In the genomic region with DNA sequence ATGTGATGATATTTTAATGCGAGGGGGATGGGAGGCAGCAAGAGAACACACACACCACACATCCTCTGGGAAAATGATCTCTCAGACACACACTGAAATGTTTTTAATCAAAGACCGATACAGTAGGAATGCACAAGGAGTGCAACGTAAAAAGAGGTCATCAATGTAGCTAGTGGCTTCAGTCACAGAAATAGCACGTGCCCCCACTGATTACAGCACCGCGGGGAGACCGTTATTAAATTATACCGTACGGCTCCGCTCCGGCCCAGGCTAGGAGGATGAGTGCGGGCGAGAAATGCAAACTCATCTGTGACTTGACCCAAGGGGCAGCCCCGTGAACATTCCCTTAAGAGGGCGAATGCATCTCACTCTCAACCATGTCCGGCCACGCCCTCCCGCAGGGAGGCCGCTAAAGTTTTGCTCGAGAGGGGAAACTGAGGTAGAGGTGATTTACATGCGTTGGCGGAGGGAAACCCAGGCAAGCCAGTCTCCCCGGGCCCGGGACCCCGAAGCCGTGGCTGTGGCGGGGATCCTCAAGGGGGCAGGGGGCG, we compare ENCODE assay signal across 8 cellular contexts. TPM values are rescaled to one million over a fixed set of nuclear protein-coding genes. Genes with fewer than 3 reads are reported as not detected.
A peak's percentile ranks its signal among the peaks of the same experiment; 100 is the strongest.
DNase-seq lines count a peak whose midpoint lies in the region; ATAC-seq and TF ChIP-seq lines count a peak whose summit lies in the region.

No MANE protein-coding gene starts in this region.

- peak; percentile 52 for ATAC-seq in HG02571 (IDR thresholded peaks at IDR 0.05; ENCODE audit: unreplicated experiment)
- peak; percentile 47 to 60 for ATAC-seq in left cardiac atrium

- no peak for TF ChIP-seq POLR2A in prostate gland (IDR thresholded peaks at IDR 0.05)

- no peaks in the 10 kb centered on the region for H3K27me3 Mint-ChIP-seq in activated naive CD8-positive, alpha-beta T cell

- H3K9me3 ChIP-seq in prostate gland: no peaks in the 10 kb centered on the region

- peaks cover 7% of the 10 kb centered on the region for H3K36me3 Mint-ChIP-seq in activated naive CD8-positive, alpha-beta T cell

- no peaks in the 10 kb centered on the region for H3K9me3 Mint-ChIP-seq in activated naive CD8-positive, alpha-beta T cell (ENCODE audit: low read depth)

- DNase-seq in NCI-H748 (lab: John Stamatoyannopoulos, UW; ENCODE audit: unreplicated experiment): peak; percentile 35
- DNase-seq in NCI-H748 treated with DMSO at 0.1 percent for 48 hours (lab: John Stamatoyannopoulos, UW): no peak
- DNase-seq in NOMO-1 treated with DMSO at 0.1 percent for 48 hours (lab: John Stamatoyannopoulos, UW; ENCODE audit: unreplicated experiment): peak; percentile 7
- peak; percentile 46 for DNase-seq in left cardiac atrium
- DNase-seq in prostate gland (ENCODE audit: low spot score): peak; percentile 14
- DNase-seq in GF-D8 (lab: John Stamatoyannopoulos, UW): no peak

- intact Hi-C loops in left cardiac atrium (cut with DNase I) (no loop called here), prostate gland (cut with DNase I) (no loop called here)

- TF ChIP-seq CTCF in prostate gland (IDR thresholded peaks at IDR 0.05): no peak

- H3K4me3 Mint-ChIP-seq in activated naive CD8-positive, alpha-beta T cell: peak overlapping the region; percentile 99

- peaks cover 10% of the 10 kb centered on the region for H3K4me1 ChIP-seq in prostate gland (replicated peaks)

- H3K27ac ChIP-seq in prostate gland: peak overlapping the region; percentile 89 to 95

- H3K27ac Mint-ChIP-seq in activated naive CD8-positive, alpha-beta T cell: peak overlapping the region; percentile 94

- peak overlapping the region; percentile 89 to 95 for H3K4me3 ChIP-seq in prostate gland

- WGBS in prostate gland: under 1% methylated on average over 28 of the region's 28 CpGs

- H3K27me3 ChIP-seq in prostate gland (replicated peaks; ENCODE audit: insufficient read depth): no peaks in the 10 kb centered on the region

- peaks cover 72% of the 10 kb centered on the region for H3K4me1 Mint-ChIP-seq in activated naive CD8-positive, alpha-beta T cell (ENCODE audit: low read depth)

- H3K36me3 ChIP-seq in prostate gland: no peaks in the 10 kb centered on the region

RNA-seq across cellular contexts. Expression of gene UBR4, which starts 0.6 kb away (rescaled TPM):
- total RNA-seq in left cardiac atrium (10 to 100 TPM; 54.2 to 68.1 TPM), prostate gland (100 to 1,000 TPM in 1 of 2 donors, 10 to 100 TPM in 1; 93.5 to 311 TPM)

RNA-seq across cellular contexts. Expression of gene EMC1, which starts 41.8 kb away (rescaled TPM):
- 10 to 100 TPM; 29.9 to 32.4 TPM for total RNA-seq in left cardiac atrium
- total RNA-seq in prostate gland: 10 to 100 TPM; 42.1 to 86.2 TPM

RNA-seq across cellular contexts. Expression of gene MRTO4, which starts 42.1 kb away (rescaled TPM):
- total RNA-seq in left cardiac atrium: 10 to 100 TPM; 11.8 to 21.3 TPM
- 10 to 100 TPM; 20.5 to 21.9 TPM for total RNA-seq in prostate gland

Comparison
In these comparisons a context has a peak if more than half of its experiments do, and no peak if none do; other contexts are left out.
1. DNase-seq: peak in NCI-H748 (single experiment), NOMO-1 treated with DMSO at 0.1 percent for 48 hours (single experiment), left cardiac atrium (single experiment) and prostate gland (single experiment); none in NCI-H748 treated with DMSO at 0.1 percent for 48 hours (single experiment) and GF-D8 (single experiment).